8 cellular contexts compared by ENCODE assay signal in genomic region chr18:8367217-8367988, GRCh38.
DNase-seq lines count a peak whose midpoint lies in the region; ATAC-seq and TF ChIP-seq lines count a peak whose summit lies in the region.

No MANE protein-coding gene starts in this region.

- intact Hi-C loops in ovary (cut with DNase I): no loop called here

- H3K9me3 Mint-ChIP-seq in glutamatergic neuron (ENCODE audit: unreplicated experiment): no peaks in the 10 kb centered on the region

- TF ChIP-seq CTCF in GM12864 (IDR thresholded peaks at IDR 0.05; ENCODE audit: low read depth, low read length, missing control alignments) (peak; percentile 59), glutamatergic neuron (IDR thresholded peaks at IDR 0.05; ENCODE audit: partially characterized antibody, unreplicated experiment) (peak; percentile 61), ovary (IDR thresholded peaks at IDR 0.05) (peak in 2 of 3 donors; percentile 31 to 46)

- peaks cover under 1% of the 10 kb centered on the region for H3K27me3 Mint-ChIP-seq in glutamatergic neuron (ENCODE audit: unreplicated experiment)

- TF ChIP-seq POLR2A in ovary (IDR thresholded peaks at IDR 0.05): no peak

- peaks cover 6% of the 10 kb centered on the region for H3K4me1 ChIP-seq in ovary (ENCODE audit: insufficient read depth)

- no peak overlapping the region for H3K27ac Mint-ChIP-seq in glutamatergic neuron (ENCODE audit: unreplicated experiment)

- no peaks in the 10 kb centered on the region for H3K9me3 ChIP-seq in ovary

- WGBS in ovary, 3 donors: 3 to 5% (median 4%) methylated on average over 47 of the region's 47 CpGs

- no peak overlapping the region for H3K27ac ChIP-seq in ovary

- H3K4me1 Mint-ChIP-seq in glutamatergic neuron (ENCODE audit: low read depth, unreplicated experiment): peaks cover 3% of the 10 kb centered on the region

- H3K4me3 Mint-ChIP-seq in glutamatergic neuron (ENCODE audit: unreplicated experiment): peak overlapping the region; percentile 39

- no peak for TF ChIP-seq EP300 in ovary (IDR thresholded peaks at IDR 0.05)

- no peaks in the 10 kb centered on the region for H3K27me3 ChIP-seq in ovary

- DNase-seq in GM12864 (ENCODE audit: low read depth) (no peak), NCI-H1417 (lab: John Stamatoyannopoulos, UW) (peak; percentile 30 to 96 (median 92)), glutamatergic neuron (peak; percentile 67), ovary (peak; percentile 48 to 75 (median 57)), SHP77 (lab: John Stamatoyannopoulos, UW) (no peak)
- peak; percentile 33 to 49 for DNase-seq in activated T-cell treated with anti-CD3 and anti-CD28 coated beads, Interleukin-2, amount 50 U/mL, for 48 hours
- DNase-seq in effector CD8-positive, alpha-beta T cell (lab: John Stamatoyannopoulos, UW): no peak

- ATAC-seq in GM21619 (IDR thresholded peaks at IDR 0.05; ENCODE audit: unreplicated experiment): no peak

- H3K4me3 ChIP-seq in GM12864 (ENCODE audit: low read depth, low read length) (no peak overlapping the region), ovary (peak overlapping the region; percentile 15)

- H3K36me3 ChIP-seq in ovary: no peaks in the 10 kb centered on the region

- no peaks in the 10 kb centered on the region for H3K36me3 Mint-ChIP-seq in glutamatergic neuron (ENCODE audit: unreplicated experiment)

Comparison
In these comparisons a context has a peak if more than half of its experiments do, and no peak if none do; other contexts are left out.
1. DNase-seq: peak in NCI-H1417 (3 of 3), activated T-cell treated with anti-CD3 and anti-CD28 coated beads, Interleukin-2, amount 50 U/mL, for 48 hours (2 of 2), glutamatergic neuron (single experiment) and ovary (5 of 5); none in GM12864 (single experiment), effector CD8-positive, alpha-beta T cell (single experiment) and SHP77 (0 of 2).
2. Peak in every context shown above with its lines, with median percentiles within 50 percentile points of each other: CTCF ChIP-seq.